Comparison of ENCODE assay signal across 8 cellular contexts in the genomic region with DNA sequence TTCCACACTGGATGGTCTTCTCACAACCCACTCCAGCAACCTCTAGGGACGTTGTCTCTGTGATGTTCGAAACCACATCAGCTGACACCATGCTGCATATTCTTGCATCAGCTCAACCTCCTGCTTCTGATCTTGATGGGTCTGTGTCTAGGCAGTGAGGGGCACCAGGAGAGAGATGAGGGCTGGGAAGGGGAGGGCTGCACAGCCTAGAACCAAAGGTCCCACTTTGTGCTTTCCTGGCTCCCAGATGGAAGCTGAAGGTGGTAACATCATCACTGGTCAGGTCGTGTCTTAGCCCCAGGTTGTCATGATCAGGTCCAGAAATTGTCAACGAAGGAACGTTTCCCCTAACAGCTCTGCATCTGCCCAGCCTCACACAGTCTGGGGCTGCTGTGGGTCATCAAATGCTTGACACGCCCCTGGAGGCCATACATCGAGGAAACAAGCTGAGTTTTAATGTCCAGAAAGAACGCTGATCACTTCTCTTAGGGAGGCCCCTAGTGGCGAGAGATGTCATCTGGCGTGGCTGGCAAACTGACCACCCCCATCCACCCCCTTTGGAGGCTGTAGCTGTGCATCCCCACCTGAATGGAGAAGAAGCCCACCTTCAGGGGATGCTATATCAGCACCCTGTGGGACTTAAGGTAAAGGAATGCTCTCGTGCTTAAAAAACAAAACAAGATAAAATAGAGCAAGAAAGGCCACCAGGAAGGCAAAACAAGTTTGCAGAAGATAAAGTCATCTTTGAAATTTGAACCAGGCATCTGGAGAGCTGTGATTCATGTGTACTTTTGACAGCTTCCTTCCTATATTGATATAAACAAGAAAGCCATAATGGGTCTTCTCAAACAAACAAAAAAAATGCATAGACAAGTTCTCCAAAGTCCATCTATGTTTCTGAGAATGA. TPM values are rescaled to one million over a fixed set of nuclear protein-coding genes. Genes with fewer than 3 reads are reported as not detected.
DNase-seq lines count a peak whose midpoint lies in the region; ATAC-seq, FAIRE-seq and TF ChIP-seq lines count a peak whose summit lies in the region.

No MANE protein-coding gene starts in this region.

- H3K27ac ChIP-seq in C4-2B (no peak overlapping the region; the same call in 1 of the 2 replicates), foreskin keratinocyte (no peak overlapping the region), parathyroid adenoma (no peak overlapping the region)

- TF ChIP-seq CTCF in C4-2B (conservative IDR thresholded peaks at IDR 0.05) (peak; percentile 87), foreskin keratinocyte (conservative IDR thresholded peaks at IDR 0.05) (peak; percentile 51), parathyroid adenoma (IDR thresholded peaks at IDR 0.05) (peak; percentile 54)

- H3K4me3 Mint-ChIP-seq in activated CD4-positive, alpha-beta memory T cell treated with anti-CD3 and anti-CD28 coated beads, Interleukin-2, amount 10 ng/mL, durations not matched to agents 7 days and 5 days = no peak overlapping the region

- peak overlapping the region; percentile 45 for H2AFZ ChIP-seq in parathyroid adenoma

- H3K4me2 ChIP-seq in parathyroid adenoma (ENCODE audit: low read length) = no peak overlapping the region

- CTCF ChIA-PET in activated CD4-positive, alpha-beta memory T cell treated with anti-CD3 and anti-CD28 coated beads, Interleukin-2, amount 10 ng/mL, durations not matched to agents 7 days and 5 days (lab: Charles Lee) = interaction anchor here (0.9 to 2.3 kb wide), 42 partner anchors 8 to 240 kb away, joined by 3 to 27 read pairs (median 4); a partner anchor contains a TSS

- DNase-seq in GM18507 (ENCODE audit: extremely low spot score, insufficient read length, low read depth) (peak; percentile 71), NCI-H345 treated with DMSO at 0.1 percent for 48 hours (lab: John Stamatoyannopoulos, UW; ENCODE audit: unreplicated experiment) (peak; percentile 37), foreskin keratinocyte (peak in 1 of 2 donors; percentile 20), DMS79 (lab: John Stamatoyannopoulos, UW) (no peak)
- peak; percentile 49 for DNase-seq in activated CD4-positive, alpha-beta memory T cell treated with anti-CD3 and anti-CD28 coated beads, Interleukin-2, amount 10 ng/mL, durations not matched to agents 7 days and 5 days

- no peaks in the 10 kb centered on the region for H3K27me3 Mint-ChIP-seq in activated CD4-positive, alpha-beta memory T cell treated with anti-CD3 and anti-CD28 coated beads, Interleukin-2, amount 10 ng/mL, durations not matched to agents 7 days and 5 days

- H3K4me1 ChIP-seq in foreskin keratinocyte = no peaks in the 10 kb centered on the region
- H3K4me1 ChIP-seq in parathyroid adenoma = no peaks in the 10 kb centered on the region

- no peak overlapping the region for H3K4me3 ChIP-seq in parathyroid adenoma (ENCODE audit: low read depth, low read length)

- peaks cover 23% of the 10 kb centered on the region for H3K36me3 Mint-ChIP-seq in activated CD4-positive, alpha-beta memory T cell treated with anti-CD3 and anti-CD28 coated beads, Interleukin-2, amount 10 ng/mL, durations not matched to agents 7 days and 5 days (ENCODE audit: low read depth)

- ATAC-seq in HG03066 (IDR thresholded peaks at IDR 0.05; ENCODE audit: low read depth, unreplicated experiment) = peak; percentile 89
- ATAC-seq in foreskin keratinocyte = peak; percentile 43

- H3K79me2 ChIP-seq in parathyroid adenoma = no peaks in the 10 kb centered on the region

- no peaks in the 10 kb centered on the region for H3K36me3 ChIP-seq in parathyroid adenoma (ENCODE audit: control insufficient read depth, insufficient read depth, low read length)

- FAIRE-seq in GM18507 (lab: Jason Lieb, UNC) = peak; percentile 73

- H3K27me3 ChIP-seq in foreskin keratinocyte (no peaks in the 10 kb centered on the region), parathyroid adenoma (ENCODE audit: control insufficient read depth, insufficient read depth, low read length) (no peaks in the 10 kb centered on the region)

- no peak overlapping the region for H3K9ac ChIP-seq in parathyroid adenoma

- POLR2A ChIA-PET in activated CD4-positive, alpha-beta memory T cell treated with anti-CD3 and anti-CD28 coated beads, Interleukin-2, amount 10 ng/mL, durations not matched to agents 7 days and 5 days (lab: Charles Lee) = interaction anchor here (0.7 to 3.9 kb wide), 19 partner anchors 13 to 151 kb away, joined by 3 to 53 read pairs (median 5); a partner anchor contains a TSS

- H3K9me3 ChIP-seq in parathyroid adenoma (ENCODE audit: control insufficient read depth, low read length) = no peaks in the 10 kb centered on the region

- peak overlapping the region; percentile 79 for H3K27ac Mint-ChIP-seq in activated CD4-positive, alpha-beta memory T cell treated with anti-CD3 and anti-CD28 coated beads, Interleukin-2, amount 10 ng/mL, durations not matched to agents 7 days and 5 days

- H3K9me3 Mint-ChIP-seq in activated CD4-positive, alpha-beta memory T cell treated with anti-CD3 and anti-CD28 coated beads, Interleukin-2, amount 10 ng/mL, durations not matched to agents 7 days and 5 days = no peaks in the 10 kb centered on the region

- peaks cover 40% of the 10 kb centered on the region for H3K4me1 Mint-ChIP-seq in activated CD4-positive, alpha-beta memory T cell treated with anti-CD3 and anti-CD28 coated beads, Interleukin-2, amount 10 ng/mL, durations not matched to agents 7 days and 5 days

RNA-seq across cellular contexts. Expression of a gene that starts 58.3 kb away (rescaled TPM):
- total RNA-seq in activated CD4-positive, alpha-beta memory T cell treated with anti-CD3 and anti-CD28 coated beads, Interleukin-2, amount 10 ng/mL, durations not matched to agents 7 days and 5 days = 10 to 100 TPM; 60.0 to 62.7 TPM
- 24.0 and 32.0 TPM in 2 replicates for total RNA-seq in foreskin keratinocyte
- 16.9 and 20.8 TPM in 2 replicates for polyA plus RNA-seq in foreskin keratinocyte
